In genomic region chr2:218002792-218003191, GRCh38 we compare ENCODE assay signal across 8 cellular contexts. TPM values are rescaled to one million over a fixed set of nuclear protein-coding genes. Genes with fewer than 3 reads are reported as not detected.
DNase-seq lines count a peak whose midpoint lies in the region; ATAC-seq and TF ChIP-seq lines count a peak whose summit lies in the region.

TNS1 (minus strand) TSS chr2:218002995; CDS start chr2:218002872, 123 bp downstream.

- CTCF ChIA-PET in CD8-positive, alpha-beta memory T cell (lab: Charles Lee) = no interaction called here
- CTCF ChIA-PET in CD4-positive, alpha-beta memory T cell (lab: Charles Lee; ENCODE audit: partially characterized antibody) = interaction anchor here (1.3 kb wide), 1 partner anchor 9 kb away, joined by 4 read pairs; no protein-coding TSS in a partner anchor

- ATAC-seq in stimulated activated naive B cell treated with anti-CD40 and anti-IgM and Interleukin-4, amounts not matched to agents 10 μg/mL and 1 μg/mL and 100 μg/mL, for 72 hours (replicated peaks) = no peak

- H3K27me3 ChIP-seq in colonic mucosa = no peaks in the 10 kb centered on the region
- no peaks in the 10 kb centered on the region for H3K27me3 ChIP-seq in CD8-positive, alpha-beta memory T cell (ENCODE audit: insufficient read depth, low read length, poor library complexity, severe bottlenecking)
- H3K27me3 ChIP-seq in CD4-positive, alpha-beta memory T cell (ENCODE audit: insufficient read depth, low read length) = no peaks in the 10 kb centered on the region

- no peaks in the 10 kb centered on the region for H3K9me3 ChIP-seq in colonic mucosa
- no peaks in the 10 kb centered on the region for H3K9me3 ChIP-seq in CD8-positive, alpha-beta memory T cell (ENCODE audit: low read length)
- H3K9me3 ChIP-seq in CD4-positive, alpha-beta memory T cell (ENCODE audit: control insufficient read depth in 1 of 2, low read length in 2 of 2) = no peaks in the 10 kb centered on the region

- peak within 1 kb of the TSS; percentile 20 for H3K4me3 ChIP-seq in colonic mucosa
- H3K4me3 ChIP-seq in CD8-positive, alpha-beta memory T cell (ENCODE audit: low read length) = no peak within 1 kb of the TSS
- H3K4me3 ChIP-seq in CD4-positive, alpha-beta memory T cell (ENCODE audit: low read length in 2 of 2) = no peak within 1 kb of the TSS

- H3K4me1 ChIP-seq in colonic mucosa = no peaks in the 10 kb centered on the region
- H3K4me1 ChIP-seq in CD8-positive, alpha-beta memory T cell (ENCODE audit: insufficient read depth, low read length) = no peaks in the 10 kb centered on the region
- H3K4me1 ChIP-seq in CD4-positive, alpha-beta memory T cell (ENCODE audit: insufficient read depth, low read length) = no peaks in the 10 kb centered on the region

- peak within 1 kb of the TSS; percentile 59 for H3K27ac Mint-ChIP-seq in stimulated activated naive B cell treated with anti-CD40 and anti-IgM and Interleukin-4, amounts not matched to agents 10 μg/mL and 1 μg/mL and 100 μg/mL, for 72 hours
- peak within 1 kb of the TSS in 1 of 8 donors; percentile 84 for H3K27ac Mint-ChIP-seq in CD8-positive, alpha-beta memory T cell
- H3K27ac Mint-ChIP-seq in CD4-positive, alpha-beta memory T cell = no peak within 1 kb of the TSS

- H3K27ac ChIP-seq in colonic mucosa = peak within 1 kb of the TSS; percentile 42
- no peak within 1 kb of the TSS for H3K27ac ChIP-seq in CD8-positive, alpha-beta memory T cell (ENCODE audit: low read depth, low read length)
- H3K27ac ChIP-seq in CD4-positive, alpha-beta memory T cell (ENCODE audit: low read depth, low read length) = no peak within 1 kb of the TSS

- H3K4me1 Mint-ChIP-seq in stimulated activated naive B cell treated with anti-CD40 and anti-IgM and Interleukin-4, amounts not matched to agents 10 μg/mL and 1 μg/mL and 100 μg/mL, for 72 hours = peaks cover 14 to 18% of the 10 kb centered on the region in 2 donors
- H3K4me1 Mint-ChIP-seq in CD8-positive, alpha-beta memory T cell = no peaks in the 10 kb centered on the region
- no peaks in the 10 kb centered on the region for H3K4me1 Mint-ChIP-seq in CD4-positive, alpha-beta memory T cell

- peak within 1 kb of the TSS in 1 of 2 donors; percentile 24 for H3K9ac ChIP-seq in colonic mucosa (ENCODE audit: low read depth in 2 of 2, low read length in 2 of 2)

- no peaks in the 10 kb centered on the region for H3K36me3 ChIP-seq in colonic mucosa
- H3K36me3 ChIP-seq in CD8-positive, alpha-beta memory T cell (ENCODE audit: insufficient read depth, low read length) = no peaks in the 10 kb centered on the region
- no peaks in the 10 kb centered on the region for H3K36me3 ChIP-seq in CD4-positive, alpha-beta memory T cell (ENCODE audit: insufficient read depth, low read length)

- intact Hi-C loops in colonic mucosa (cut with DNase I) = no loop called here
- intact Hi-C loops in CD4-positive, alpha-beta memory T cell (cut with micrococcal nuclease) = no loop called here

- TF ChIP-seq CTCF in colonic mucosa (IDR thresholded peaks at IDR 0.05) = no peak

- no peak for DNase-seq in LHCN-M2 (ENCODE audit: low read depth)
- no peak for DNase-seq in colonic mucosa
- peak; percentile 70 for DNase-seq in left kidney (ENCODE audit: low read depth, low spot score)
- no peak for DNase-seq in stimulated activated naive B cell treated with anti-CD40 and anti-IgM and Interleukin-4, amounts not matched to agents 10 μg/mL and 1 μg/mL and 100 μg/mL, for 72 hours
- no peak for DNase-seq in CD8-positive, alpha-beta memory T cell
- DNase-seq in DMS153 (lab: John Stamatoyannopoulos, UW) = no peak
- no peak for DNase-seq in CD4-positive, alpha-beta memory T cell
- DNase-seq in cerebellar nuclear complex (lab: John Stamatoyannopoulos, UW) = no peak

- no peaks in the 10 kb centered on the region for H3K9me3 Mint-ChIP-seq in stimulated activated naive B cell treated with anti-CD40 and anti-IgM and Interleukin-4, amounts not matched to agents 10 μg/mL and 1 μg/mL and 100 μg/mL, for 72 hours
- H3K9me3 Mint-ChIP-seq in CD8-positive, alpha-beta memory T cell = no peaks in the 10 kb centered on the region
- H3K9me3 Mint-ChIP-seq in CD4-positive, alpha-beta memory T cell = no peaks in the 10 kb centered on the region

- peaks cover 17 to 28% of the 10 kb centered on the region in 2 donors for H3K27me3 Mint-ChIP-seq in stimulated activated naive B cell treated with anti-CD40 and anti-IgM and Interleukin-4, amounts not matched to agents 10 μg/mL and 1 μg/mL and 100 μg/mL, for 72 hours
- H3K27me3 Mint-ChIP-seq in CD8-positive, alpha-beta memory T cell = peaks cover 21 to 31% of the 10 kb centered on the region in 2 donors
- peaks cover 3 to 22% of the 10 kb centered on the region in 2 donors for H3K27me3 Mint-ChIP-seq in CD4-positive, alpha-beta memory T cell

- H3K4me3 Mint-ChIP-seq in stimulated activated naive B cell treated with anti-CD40 and anti-IgM and Interleukin-4, amounts not matched to agents 10 μg/mL and 1 μg/mL and 100 μg/mL, for 72 hours = no peak within 1 kb of the TSS
- no peak within 1 kb of the TSS for H3K4me3 Mint-ChIP-seq in CD8-positive, alpha-beta memory T cell
- no peak within 1 kb of the TSS for H3K4me3 Mint-ChIP-seq in CD4-positive, alpha-beta memory T cell

- H3K36me3 Mint-ChIP-seq in stimulated activated naive B cell treated with anti-CD40 and anti-IgM and Interleukin-4, amounts not matched to agents 10 μg/mL and 1 μg/mL and 100 μg/mL, for 72 hours = no peaks in the 10 kb centered on the region
- no peaks in the 10 kb centered on the region for H3K36me3 Mint-ChIP-seq in CD8-positive, alpha-beta memory T cell
- no peaks in the 10 kb centered on the region for H3K36me3 Mint-ChIP-seq in CD4-positive, alpha-beta memory T cell

- POLR2A ChIA-PET in CD8-positive, alpha-beta memory T cell (lab: Charles Lee) = no interaction called here
- POLR2A ChIA-PET in CD4-positive, alpha-beta memory T cell (lab: Charles Lee; ENCODE audit: partially characterized antibody) = no interaction called here

RNA-seq across cellular contexts. Expression of gene TNS1, which starts in this region (rescaled TPM):
- 47.8 and 53.4 TPM in 2 replicates for total RNA-seq in LHCN-M2 (2014; rRNA removed)
- 44.0 TPM for polyA plus RNA-seq in LHCN-M2 (2012)
- 100 to 1,000 TPM in 1 of 2 donors, 10 to 100 TPM in 1; 20.6 to 164 TPM for total RNA-seq in colonic mucosa
- 1 to 10 TPM; 1.1 to 1.8 TPM for total RNA-seq in CD8-positive, alpha-beta memory T cell
- polyA plus RNA-seq in CD8-positive, alpha-beta memory T cell = not detected
- 1 to 10 TPM in 1 of 2 experiments, under 1 TPM in 1; 0.78 to 1.2 TPM for total RNA-seq in CD4-positive, alpha-beta memory T cell
- polyA plus RNA-seq in CD4-positive, alpha-beta memory T cell = not detected

Comparison
In these comparisons a context has a peak if more than half of its experiments do, and no peak if none do; other contexts are left out.
1. RNA of gene TNS1 (total RNA-seq): 20.6 to 164 TPM in colonic mucosa and 47.8 to 53.4 TPM in LHCN-M2; 1.1 to 1.8 TPM in CD8-positive, alpha-beta memory T cell and 0.78 to 1.2 TPM in CD4-positive, alpha-beta memory T cell; every median in the first group is over 4 times any median in the second.